ENCODE assay signal across 8 cellular contexts in genomic region chr20:33443512-33444239, GRCh38. TPM values are rescaled to one million over a fixed set of nuclear protein-coding genes. Genes with fewer than 3 reads are reported as not detected.
DNase-seq lines count a peak whose midpoint lies in the region; ATAC-seq and TF ChIP-seq lines count a peak whose summit lies in the region.

TSS of gene SNTA1 (minus strand) at chr20:33443763. CDS start at chr20:33443620, 143 bp downstream.

- 0 to 1% methylated on average over 8 to 11 of the region's 75 CpGs for WGBS in upper lobe of left lung, 2 donors

- H3K4me2 ChIP-seq in DND-41 (ENCODE audit: insufficient read depth, low read length), result peak within 1 kb of the TSS; percentile 100

- DNase-seq in DND-41, result peak; percentile 91
- peak; percentile 84 to 91 (median 89) for DNase-seq in NCI-H1417 (lab: John Stamatoyannopoulos, UW)
- peak; percentile 27 for DNase-seq in amniotic stem cell (lab: John Stamatoyannopoulos, UW)
- peak; percentile 98 for DNase-seq in left ventricle myocardium superior
- DNase-seq in progenitor cell of endocrine pancreas (ENCODE audit: low spot score, unreplicated experiment), result peak; percentile 95
- DNase-seq in upper lobe of left lung, result peak; percentile 99

- H3K4me1 Mint-ChIP-seq in T-helper 1 cell treated with Interleukin-12 subunit alpha and Interleukin-12 subunit beta and Interleukin-4 antibody, amounts not matched to agents 30 μg/mL and 1 μg/mL, for 36 hours (ENCODE audit: low read depth), result peaks cover 18% of the 10 kb centered on the region
- H3K4me1 Mint-ChIP-seq in progenitor cell of endocrine pancreas (ENCODE audit: low read depth), result peaks cover 7% of the 10 kb centered on the region

- no peaks in the 10 kb centered on the region for H4K20me1 ChIP-seq in DND-41 (ENCODE audit: insufficient read depth, low read length)

- H3K4me3 ChIP-seq in DND-41 (ENCODE audit: low read depth in 1 of 2, low read length in 2 of 2) (peak within 1 kb of the TSS; percentile 60 to 100; a peak in 3 of 4 replicates), upper lobe of left lung (peak within 1 kb of the TSS; percentile 84 to 92 (median 86))

- H3K9ac ChIP-seq in DND-41 (ENCODE audit: low read depth, low read length), result peak within 1 kb of the TSS; percentile 76

- H3K27me3 ChIP-seq in DND-41 (ENCODE audit: insufficient read depth, low read length, poor library complexity) (peaks cover 10% of the 10 kb centered on the region), upper lobe of left lung (no peaks in the 10 kb centered on the region)

- H3K4me1 ChIP-seq in DND-41 (ENCODE audit: insufficient read depth, low read length) (peaks cover 25% of the 10 kb centered on the region), upper lobe of left lung (peaks cover 8 to 16% (median 12%) of the 10 kb centered on the region in 4 donors)

- TF ChIP-seq CTCF in DND-41 (IDR thresholded peaks at IDR 0.05; ENCODE audit: borderline replicate concordance, extremely low read depth, low read length, poor library complexity, severe bottlenecking) (no peak), progenitor cell of endocrine pancreas (IDR thresholded peaks at IDR 0.05; ENCODE audit: unreplicated experiment) (no peak), upper lobe of left lung (IDR thresholded peaks at IDR 0.05) (no peak)

- TF ChIP-seq POLR2A in upper lobe of left lung (IDR thresholded peaks at IDR 0.05), result peak in 1 of 4 donors; percentile 57

- no peaks in the 10 kb centered on the region for H3K9me3 Mint-ChIP-seq in T-helper 1 cell treated with Interleukin-12 subunit alpha and Interleukin-12 subunit beta and Interleukin-4 antibody, amounts not matched to agents 30 μg/mL and 1 μg/mL, for 36 hours
- H3K9me3 Mint-ChIP-seq in progenitor cell of endocrine pancreas (ENCODE audit: low read depth), result peaks cover 3% of the 10 kb centered on the region

- ATAC-seq in DND-41 (ENCODE audit: insufficient read depth, low read depth), result peak; percentile 81
- peak; percentile 78 for ATAC-seq in HG02571 (IDR thresholded peaks at IDR 0.05; ENCODE audit: unreplicated experiment)
- ATAC-seq in left ventricle myocardium superior, result peak; percentile 86
- ATAC-seq in upper lobe of left lung (ENCODE audit: low FRiP score in 2 of 2), result peak; percentile 94 to 95

- no peak for TF ChIP-seq EP300 in upper lobe of left lung (IDR thresholded peaks at IDR 0.05)

- no peaks in the 10 kb centered on the region for H3K36me3 ChIP-seq in DND-41 (ENCODE audit: insufficient read depth, low read length)
- H3K36me3 ChIP-seq in upper lobe of left lung, result no peaks in the 10 kb centered on the region

- H3K79me2 ChIP-seq in DND-41 (ENCODE audit: insufficient read depth, low read length), result no peaks in the 10 kb centered on the region

- intact Hi-C loops in left ventricle myocardium superior (cut with micrococcal nuclease), result no loop called here

- H3K27ac ChIP-seq in DND-41 (ENCODE audit: low read length), result peak within 1 kb of the TSS; percentile 79
- H3K27ac ChIP-seq in upper lobe of left lung, result peak within 1 kb of the TSS; percentile 61 to 82 (median 73)

- H3K4me3 Mint-ChIP-seq in T-helper 1 cell treated with Interleukin-12 subunit alpha and Interleukin-12 subunit beta and Interleukin-4 antibody, amounts not matched to agents 30 μg/mL and 1 μg/mL, for 36 hours, result peak within 1 kb of the TSS; percentile 91
- H3K4me3 Mint-ChIP-seq in progenitor cell of endocrine pancreas (ENCODE audit: low read depth), result peak within 1 kb of the TSS; percentile 83

- peak within 1 kb of the TSS; percentile 84 for H3K27ac Mint-ChIP-seq in T-helper 1 cell treated with Interleukin-12 subunit alpha and Interleukin-12 subunit beta and Interleukin-4 antibody, amounts not matched to agents 30 μg/mL and 1 μg/mL, for 36 hours
- peak within 1 kb of the TSS; percentile 90 for H3K27ac Mint-ChIP-seq in progenitor cell of endocrine pancreas

- H2AFZ ChIP-seq in DND-41 (ENCODE audit: low read depth, low read length), result peak within 1 kb of the TSS; percentile 99

- peaks cover 27% of the 10 kb centered on the region for H3K27me3 Mint-ChIP-seq in T-helper 1 cell treated with Interleukin-12 subunit alpha and Interleukin-12 subunit beta and Interleukin-4 antibody, amounts not matched to agents 30 μg/mL and 1 μg/mL, for 36 hours (ENCODE audit: low read depth)
- H3K27me3 Mint-ChIP-seq in progenitor cell of endocrine pancreas, result peaks cover 51% of the 10 kb centered on the region

- H3K36me3 Mint-ChIP-seq in T-helper 1 cell treated with Interleukin-12 subunit alpha and Interleukin-12 subunit beta and Interleukin-4 antibody, amounts not matched to agents 30 μg/mL and 1 μg/mL, for 36 hours (ENCODE audit: low read depth), result no peaks in the 10 kb centered on the region
- no peaks in the 10 kb centered on the region for H3K36me3 Mint-ChIP-seq in progenitor cell of endocrine pancreas (ENCODE audit: insufficient read depth)

- H3K9me3 ChIP-seq in DND-41 (ENCODE audit: insufficient read depth, low read length, severe bottlenecking) (no peaks in the 10 kb centered on the region), upper lobe of left lung (no peaks in the 10 kb centered on the region)

RNA-seq across cellular contexts. Expression of gene SNTA1, which starts in this region (rescaled TPM):
- total RNA-seq in left ventricle myocardium superior (226 TPM), progenitor cell of endocrine pancreas (5.8 and 6.7 TPM in 2 replicates), upper lobe of left lung (10 to 100 TPM in 3 of 6 donors, 1 to 10 TPM in 3; 8.2 to 23.4 (median 11.3) TPM)

Comparison
In these comparisons a context has a peak if more than half of its experiments do, and no peak if none do; other contexts are left out.
1. Peak in every context shown above with its lines: DNase-seq, ATAC-seq, H3K4me3 ChIP-seq and H3K27ac ChIP-seq.
2. DNase-seq: peak in every context shown above with its lines; median percentile 99 in upper lobe of left lung; 98 in left ventricle myocardium superior; 95 in progenitor cell of endocrine pancreas; 91 in DND-41; 89 in NCI-H1417; 27 in amniotic stem cell.